1 cellular context compared by ENCODE assay signal in genomic region chr11:126410649-126411048, GRCh38.
TF ChIP-seq lines count a peak whose summit lies in the region.

No MANE protein-coding gene starts in this region.

TF ChIP-seq in IMR-90, 13 proteins besides CTCF, POLR2A, EP300 and RAD21 (continued from another document):
- TF ChIP-seq ELK1 (IDR thresholded peaks at IDR 0.05; ENCODE audit: borderline replicate concordance, low read depth, low read length) (no peak), USF2 (IDR thresholded peaks at IDR 0.05; ENCODE audit: low read depth, low read length) (no peak), MAFK (IDR thresholded peaks at IDR 0.05; ENCODE audit: low read depth, low read length) (no peak), SMC3 (IDR thresholded peaks at IDR 0.05; ENCODE audit: low read depth, low read length) (no peak), MAZ (IDR thresholded peaks at IDR 0.05; ENCODE audit: borderline replicate concordance, low read depth, low read length) (no peak), CEBPB (IDR thresholded peaks at IDR 0.05; ENCODE audit: low read depth, low read length) (no peak), CHD1 (IDR thresholded peaks at IDR 0.05; ENCODE audit: low read depth, low read length) (no peak), RFX5 (IDR thresholded peaks at IDR 0.05; ENCODE audit: low read depth, low read length) (no peak), RCOR1 (IDR thresholded peaks at IDR 0.05; ENCODE audit: insufficient replicate concordance, low read length) (no peak), FOS (IDR thresholded peaks at IDR 0.05; ENCODE audit: low read depth, low read length) (no peak), BHLHE40 (IDR thresholded peaks at IDR 0.05; ENCODE audit: low read depth, low read length) (no peak)
